ENCODE assay signal across 8 cellular contexts in the genomic region with DNA sequence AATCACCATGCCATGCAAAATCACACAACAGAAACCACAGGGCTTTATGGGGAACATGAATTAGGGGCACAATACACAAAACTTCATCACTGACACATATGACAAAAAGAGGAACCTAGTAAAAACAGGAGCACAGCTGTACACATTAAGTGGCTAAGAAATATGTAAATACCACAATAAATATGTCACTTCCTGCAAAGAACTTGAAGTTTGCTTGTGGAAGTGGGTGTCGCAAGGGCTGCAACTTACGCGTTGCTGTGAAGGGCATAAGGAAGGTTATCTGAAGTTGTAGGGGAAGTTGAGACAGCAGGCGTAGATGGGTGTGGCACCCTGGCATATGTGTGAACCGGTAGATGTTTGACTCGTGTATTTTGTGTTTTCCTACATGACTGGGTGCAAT. TPM values are rescaled to one million over a fixed set of nuclear protein-coding genes. Genes with fewer than 3 reads are reported as not detected.
DNase-seq lines count a peak whose midpoint lies in the region; ATAC-seq and TF ChIP-seq lines count a peak whose summit lies in the region.

No MANE protein-coding gene starts in this region.

- H3K27me3 Mint-ChIP-seq in activated CD8-positive, alpha-beta T cell treated with anti-CD3 and anti-CD28 coated beads for 36 hours: peaks cover 2% of the 10 kb centered on the region
- peaks cover 4% of the 10 kb centered on the region for H3K27me3 Mint-ChIP-seq in activated CD8-positive, alpha-beta T cell treated with anti-CD3 and anti-CD28 coated beads, Interleukin-2, amount 10 ng/mL, durations not matched to agents 7 days and 5 days (ENCODE audit: low read depth)
- H3K27me3 Mint-ChIP-seq in dendritic cell treated with granulocyte-macrophage colony-stimulating factor and Interleukin-4, amounts not matched to agents 40 ng/mL and 50 ng/mL, for 4 days: no peaks in the 10 kb centered on the region

- intact Hi-C loops in activated CD8-positive, alpha-beta T cell treated with anti-CD3 and anti-CD28 coated beads for 36 hours (cut with micrococcal nuclease): no loop called here
- intact Hi-C loops in dendritic cell treated with granulocyte-macrophage colony-stimulating factor and Interleukin-4, amounts not matched to agents 40 ng/mL and 50 ng/mL, for 4 days (cut with micrococcal nuclease): loop anchor here (1.0 to 5.0 kb wide), 3 partner anchors 9 to 1143 kb away; a partner anchor contains a TSS

- peak overlapping the region in 2 of 4 donors; percentile 3 to 61 for H3K27ac ChIP-seq in upper lobe of left lung

- H3K9me3 ChIP-seq in upper lobe of left lung: no peaks in the 10 kb centered on the region

- H3K4me3 Mint-ChIP-seq in activated CD8-positive, alpha-beta T cell treated with anti-CD3 and anti-CD28 coated beads for 36 hours: no peak overlapping the region
- H3K4me3 Mint-ChIP-seq in activated CD8-positive, alpha-beta T cell treated with anti-CD3 and anti-CD28 coated beads, Interleukin-2, amount 10 ng/mL, durations not matched to agents 7 days and 5 days: no peak overlapping the region
- no peak overlapping the region for H3K4me3 Mint-ChIP-seq in dendritic cell treated with granulocyte-macrophage colony-stimulating factor and Interleukin-4, amounts not matched to agents 40 ng/mL and 50 ng/mL, for 4 days

- H3K27ac Mint-ChIP-seq in activated CD8-positive, alpha-beta T cell treated with anti-CD3 and anti-CD28 coated beads for 36 hours: no peak overlapping the region
- H3K27ac Mint-ChIP-seq in activated CD8-positive, alpha-beta T cell treated with anti-CD3 and anti-CD28 coated beads, Interleukin-2, amount 10 ng/mL, durations not matched to agents 7 days and 5 days: no peak overlapping the region
- peak overlapping the region; percentile 84 for H3K27ac Mint-ChIP-seq in dendritic cell treated with granulocyte-macrophage colony-stimulating factor and Interleukin-4, amounts not matched to agents 40 ng/mL and 50 ng/mL, for 4 days

- peaks cover 4% of the 10 kb centered on the region for H3K4me1 Mint-ChIP-seq in activated CD8-positive, alpha-beta T cell treated with anti-CD3 and anti-CD28 coated beads for 36 hours (ENCODE audit: low read depth)
- H3K4me1 Mint-ChIP-seq in activated CD8-positive, alpha-beta T cell treated with anti-CD3 and anti-CD28 coated beads, Interleukin-2, amount 10 ng/mL, durations not matched to agents 7 days and 5 days (ENCODE audit: low read depth): peaks cover 5% of the 10 kb centered on the region
- peaks cover 25% of the 10 kb centered on the region for H3K4me1 Mint-ChIP-seq in dendritic cell treated with granulocyte-macrophage colony-stimulating factor and Interleukin-4, amounts not matched to agents 40 ng/mL and 50 ng/mL, for 4 days (ENCODE audit: low read depth)

- DNase-seq in activated CD8-positive, alpha-beta T cell treated with anti-CD3 and anti-CD28 coated beads for 36 hours: peak; percentile 2
- no peak for DNase-seq in activated CD8-positive, alpha-beta T cell treated with anti-CD3 and anti-CD28 coated beads, Interleukin-2, amount 10 ng/mL, durations not matched to agents 7 days and 5 days
- DNase-seq in upper lobe of left lung (peak in 1 of 2 donors; percentile 70), NCI-H2029 treated with DMSO at 0.1 percent for 48 hours (lab: John Stamatoyannopoulos, UW) (no peak)

- no peak for ATAC-seq in activated CD8-positive, alpha-beta T cell treated with anti-CD3 and anti-CD28 coated beads for 36 hours
- no peak for ATAC-seq in activated CD8-positive, alpha-beta T cell treated with anti-CD3 and anti-CD28 coated beads, Interleukin-2, amount 10 ng/mL, durations not matched to agents 7 days and 5 days
- ATAC-seq in HG03521 (IDR thresholded peaks at IDR 0.05; ENCODE audit: unreplicated experiment): peak; percentile 81
- peak; percentile 66 to 74 for ATAC-seq in upper lobe of left lung (ENCODE audit: low FRiP score in 2 of 2)
- no peak for ATAC-seq in GM19455 (IDR thresholded peaks at IDR 0.05; ENCODE audit: unreplicated experiment)
- no peak for ATAC-seq in HG02973 (IDR thresholded peaks at IDR 0.05; ENCODE audit: unreplicated experiment)

- H3K4me1 ChIP-seq in upper lobe of left lung: no peaks in the 10 kb centered on the region

- 36 to 49% methylated on average over 6 of the region's 6 CpGs for WGBS in upper lobe of left lung, 2 donors

- H3K27me3 ChIP-seq in upper lobe of left lung: no peaks in the 10 kb centered on the region

- no peaks in the 10 kb centered on the region for H3K36me3 ChIP-seq in upper lobe of left lung

- CTCF ChIA-PET in activated CD8-positive, alpha-beta T cell treated with anti-CD3 and anti-CD28 coated beads for 36 hours (lab: Charles Lee): interaction anchor here (2.0 kb wide), 1 partner anchor 9 kb away, joined by 6 read pairs; no protein-coding TSS in a partner anchor
- CTCF ChIA-PET in activated CD8-positive, alpha-beta T cell treated with anti-CD3 and anti-CD28 coated beads, Interleukin-2, amount 10 ng/mL, durations not matched to agents 7 days and 5 days (lab: Charles Lee): interaction anchor here (1.6 kb wide), 1 partner anchor 9 kb away, joined by 8 read pairs; no protein-coding TSS in a partner anchor

- no peaks in the 10 kb centered on the region for H3K9me3 Mint-ChIP-seq in activated CD8-positive, alpha-beta T cell treated with anti-CD3 and anti-CD28 coated beads for 36 hours
- no peaks in the 10 kb centered on the region for H3K9me3 Mint-ChIP-seq in activated CD8-positive, alpha-beta T cell treated with anti-CD3 and anti-CD28 coated beads, Interleukin-2, amount 10 ng/mL, durations not matched to agents 7 days and 5 days (ENCODE audit: insufficient read depth)
- no peaks in the 10 kb centered on the region for H3K9me3 Mint-ChIP-seq in dendritic cell treated with granulocyte-macrophage colony-stimulating factor and Interleukin-4, amounts not matched to agents 40 ng/mL and 50 ng/mL, for 4 days

- peak in 1 of 4 donors; percentile 25 for TF ChIP-seq EP300 in upper lobe of left lung (IDR thresholded peaks at IDR 0.05)

- H3K36me3 Mint-ChIP-seq in activated CD8-positive, alpha-beta T cell treated with anti-CD3 and anti-CD28 coated beads for 36 hours (ENCODE audit: low read depth): no peaks in the 10 kb centered on the region
- H3K36me3 Mint-ChIP-seq in activated CD8-positive, alpha-beta T cell treated with anti-CD3 and anti-CD28 coated beads, Interleukin-2, amount 10 ng/mL, durations not matched to agents 7 days and 5 days (ENCODE audit: low read depth): no peaks in the 10 kb centered on the region
- H3K36me3 Mint-ChIP-seq in dendritic cell treated with granulocyte-macrophage colony-stimulating factor and Interleukin-4, amounts not matched to agents 40 ng/mL and 50 ng/mL, for 4 days (ENCODE audit: low read depth): peaks cover 21% of the 10 kb centered on the region

- TF ChIP-seq CTCF in activated CD8-positive, alpha-beta T cell treated with anti-CD3 and anti-CD28 coated beads for 36 hours (IDR thresholded peaks at IDR 0.05): no peak
- TF ChIP-seq CTCF in upper lobe of left lung (IDR thresholded peaks at IDR 0.05): no peak

- no peak overlapping the region for H3K4me3 ChIP-seq in upper lobe of left lung

- POLR2A ChIA-PET in activated CD8-positive, alpha-beta T cell treated with anti-CD3 and anti-CD28 coated beads for 36 hours (lab: Charles Lee): no interaction called here
- POLR2A ChIA-PET in activated CD8-positive, alpha-beta T cell treated with anti-CD3 and anti-CD28 coated beads, Interleukin-2, amount 10 ng/mL, durations not matched to agents 7 days and 5 days (lab: Charles Lee): no interaction called here

- TF ChIP-seq POLR2A in upper lobe of left lung (IDR thresholded peaks at IDR 0.05): no peak

RNA-seq across cellular contexts. Expression of a gene that starts 42.4 kb away (rescaled TPM):
- not detected for total RNA-seq in activated CD8-positive, alpha-beta T cell treated with anti-CD3 and anti-CD28 coated beads for 36 hours
- total RNA-seq in activated CD8-positive, alpha-beta T cell treated with anti-CD3 and anti-CD28 coated beads, Interleukin-2, amount 10 ng/mL, durations not matched to agents 7 days and 5 days: not detected
- total RNA-seq in upper lobe of left lung: 10 to 100 TPM in 3 of 6 donors, 1 to 10 TPM in 3; 5.2 to 26.3 (median 11.7) TPM

Comparison
In these comparisons a context has a peak if more than half of its experiments do, and no peak if none do; other contexts are left out.
1. ATAC-seq: peak in HG03521 (single experiment) and upper lobe of left lung (2 of 2); none in activated CD8-positive, alpha-beta T cell treated with anti-CD3 and anti-CD28 coated beads for 36 hours (single experiment), activated CD8-positive, alpha-beta T cell treated with anti-CD3 and anti-CD28 coated beads, Interleukin-2, amount 10 ng/mL, durations not matched to agents 7 days and 5 days (single experiment), GM19455 (single experiment) and HG02973 (single experiment).
2. RNA of a gene that starts 42.4 kb away (total RNA-seq): 5.2 to 26.3 TPM in upper lobe of left lung; not detected in activated CD8-positive, alpha-beta T cell treated with anti-CD3 and anti-CD28 coated beads for 36 hours and not detected in activated CD8-positive, alpha-beta T cell treated with anti-CD3 and anti-CD28 coated beads, Interleukin-2, amount 10 ng/mL, durations not matched to agents 7 days and 5 days; every median in the first group is over 4 times any median in the second.